In the genomic region with DNA sequence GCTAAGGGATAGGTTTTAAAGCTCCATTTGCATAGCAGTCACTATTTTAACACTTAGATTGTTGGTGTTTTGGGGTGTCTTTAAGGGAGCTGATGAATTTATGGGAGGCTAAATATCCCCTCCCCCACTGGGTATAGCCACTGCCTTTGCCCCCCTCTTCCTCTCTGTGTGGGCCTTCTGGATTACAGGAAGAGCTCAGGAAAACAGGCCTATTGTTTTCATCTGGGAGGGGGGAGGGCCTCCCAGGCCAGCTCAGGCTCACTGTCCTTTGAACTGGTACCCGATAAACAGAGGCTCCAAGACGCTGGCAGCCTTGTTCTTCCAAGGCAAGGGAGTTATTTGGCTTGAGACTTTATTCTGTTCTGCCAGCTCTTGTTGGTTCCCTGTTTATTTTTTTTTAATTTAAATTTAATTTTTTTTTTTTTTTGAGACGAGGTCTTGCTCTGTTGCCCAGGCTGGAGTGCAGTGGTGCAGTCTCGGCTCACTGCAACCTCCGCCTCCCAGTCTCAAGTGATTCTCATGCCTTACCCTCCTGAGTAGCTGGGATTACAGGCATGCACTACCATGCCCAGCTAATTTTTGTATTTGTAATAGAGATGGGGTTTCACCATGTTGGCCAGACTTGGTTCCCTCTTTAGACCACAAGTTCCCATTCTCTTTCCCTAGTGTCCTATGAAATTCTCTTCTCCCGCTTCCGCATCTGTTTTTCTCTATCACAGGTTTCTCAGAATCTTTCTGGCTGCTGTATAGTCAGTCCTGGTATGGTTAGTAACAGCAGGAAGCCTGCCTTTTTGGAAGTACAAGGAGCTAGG, we compare ENCODE assay signal across 9 cellular contexts. TPM values are rescaled to one million over a fixed set of nuclear protein-coding genes. Genes with fewer than 3 reads are reported as not detected.
DNase-seq lines count a peak whose midpoint lies in the region; ATAC-seq and TF ChIP-seq lines count a peak whose summit lies in the region.
"Had no signal": no experiment of that assay in that cellular context is flagged by ENCODE, and none has a peak within 500 bp of the region (broad histone marks: within the 10 kb centered on the region; RNA-seq: fewer than 3 reads in every experiment).

No MANE protein-coding gene starts in this region.

- no peak for TF ChIP-seq POLR2A in prostate gland (IDR thresholded peaks at IDR 0.05)

- H3K36me3 Mint-ChIP-seq in MCF 10A (ENCODE audit: insufficient read depth, unreplicated experiment) = peaks cover 63% of the 10 kb centered on the region
- H3K36me3 Mint-ChIP-seq in activated CD4-positive, alpha-beta memory T cell treated with anti-CD3 and anti-CD28 coated beads for 36 hours = peaks cover 5% of the 10 kb centered on the region

- H3K4me3 ChIP-seq in iPS-15b (ENCODE audit: low read depth, low read length) = peak overlapping the region; percentile 5
- no peak overlapping the region for H3K4me3 ChIP-seq in prostate gland

- 39% methylated on average over 7 of the region's 7 CpGs for WGBS in prostate gland

- no peaks in the 10 kb centered on the region for H3K9me3 Mint-ChIP-seq in MCF 10A (ENCODE audit: unreplicated experiment)
- H3K9me3 Mint-ChIP-seq in activated CD4-positive, alpha-beta memory T cell treated with anti-CD3 and anti-CD28 coated beads for 36 hours = no peaks in the 10 kb centered on the region

- peaks cover 48% of the 10 kb centered on the region for H3K4me1 ChIP-seq in ES-I3 (ENCODE audit: insufficient read depth, low read length)
- peaks cover 42% of the 10 kb centered on the region for H3K4me1 ChIP-seq in iPS-15b (ENCODE audit: control insufficient read depth, insufficient read depth, low read length)
- H3K4me1 ChIP-seq in prostate gland (replicated peaks) = peaks cover 4% of the 10 kb centered on the region

- BruUV-seq in MCF 10A (replicated peaks; lab: Mats Ljungman, UMichigan) = no TSS peak

- no peaks in the 10 kb centered on the region for H3K27me3 ChIP-seq in iPS-15b (ENCODE audit: control insufficient read depth, insufficient read depth, low read length)
- no peaks in the 10 kb centered on the region for H3K27me3 ChIP-seq in prostate gland (replicated peaks; ENCODE audit: insufficient read depth)

- H3K36me3 ChIP-seq in ES-I3 (ENCODE audit: insufficient read depth, low read length) = no peaks in the 10 kb centered on the region; the same call in 1 of the 2 replicates
- peaks cover 7% of the 10 kb centered on the region for H3K36me3 ChIP-seq in iPS-15b (ENCODE audit: control insufficient read depth, insufficient read depth, low read length)
- no peaks in the 10 kb centered on the region for H3K36me3 ChIP-seq in prostate gland

- peak; percentile 45 for DNase-seq in MCF 10A (ENCODE audit: unreplicated experiment)
- peak; percentile 47 for DNase-seq in prostate gland (ENCODE audit: low spot score)
- no peak for DNase-seq in NCI-H2227 treated with DMSO at 0.1 percent for 48 hours (lab: John Stamatoyannopoulos, UW)
- DNase-seq in activated CD4-positive, alpha-beta memory T cell treated with anti-CD3 and anti-CD28 coated beads for 36 hours = no peak
- no peak for DNase-seq in stimulated activated naive CD4-positive, alpha-beta T cell treated with Interleukin-2 at 50 U/mL for 16 hours (lab: John Stamatoyannopoulos, UW)
- DNase-seq: T1000 had no signal

- TF ChIP-seq CTCF in MCF 10A (IDR thresholded peaks at IDR 0.05; ENCODE audit: unreplicated experiment) (no peak), prostate gland (IDR thresholded peaks at IDR 0.05) (no peak)

- H3K27ac ChIP-seq in prostate gland = peak overlapping the region; percentile 57 to 59

- intact Hi-C loops in MCF 10A (cut with micrococcal nuclease) (no loop called here), prostate gland (cut with DNase I) (no loop called here)
- intact Hi-C loops in activated CD4-positive, alpha-beta memory T cell treated with anti-CD3 and anti-CD28 coated beads for 36 hours (cut with micrococcal nuclease) = no loop called here

- no peak for ATAC-seq in esophagus mucosa

- H3K9me3 ChIP-seq in ES-I3 (ENCODE audit: control insufficient read depth, insufficient read depth, low read length) = no peaks in the 10 kb centered on the region
- no peaks in the 10 kb centered on the region for H3K9me3 ChIP-seq in iPS-15b (ENCODE audit: control insufficient read depth, insufficient read depth, low read length)
- H3K9me3 ChIP-seq in prostate gland = no peaks in the 10 kb centered on the region

- no peaks in the 10 kb centered on the region for H3K27me3 Mint-ChIP-seq in MCF 10A (ENCODE audit: insufficient read depth, unreplicated experiment)
- no peaks in the 10 kb centered on the region for H3K27me3 Mint-ChIP-seq in activated CD4-positive, alpha-beta memory T cell treated with anti-CD3 and anti-CD28 coated beads for 36 hours

- H3K4me3 Mint-ChIP-seq in MCF 10A (ENCODE audit: unreplicated experiment) = peak overlapping the region; percentile 83
- no peak overlapping the region for H3K4me3 Mint-ChIP-seq in activated CD4-positive, alpha-beta memory T cell treated with anti-CD3 and anti-CD28 coated beads for 36 hours

- H3K9ac ChIP-seq in ES-I3 (ENCODE audit: low read depth, low read length) (peak overlapping the region; percentile 23; the same call in 1 of the 2 replicates), iPS-15b (ENCODE audit: low read depth, low read length) (peak overlapping the region; percentile 39)

- H3K27ac Mint-ChIP-seq in MCF 10A (ENCODE audit: low read depth, unreplicated experiment) = peak overlapping the region; percentile 89
- no peak overlapping the region for H3K27ac Mint-ChIP-seq in activated CD4-positive, alpha-beta memory T cell treated with anti-CD3 and anti-CD28 coated beads for 36 hours

- CTCF ChIA-PET in MCF 10A (lab: Yijun Ruan, JAX) = interaction anchor here (0.6 to 2.2 kb wide), 10 partner anchors 8 to 206 kb away, joined by 3 to 5 read pairs (median 4); no protein-coding TSS in a partner anchor
- CTCF ChIA-PET in activated CD4-positive, alpha-beta memory T cell treated with anti-CD3 and anti-CD28 coated beads for 36 hours (lab: Charles Lee) = interaction anchor here (1.3 kb wide), 1 partner anchor 23 kb away, joined by 6 read pairs; no protein-coding TSS in a partner anchor

- peaks cover 58% of the 10 kb centered on the region for H3K4me1 Mint-ChIP-seq in MCF 10A (ENCODE audit: insufficient read depth, unreplicated experiment)
- H3K4me1 Mint-ChIP-seq in activated CD4-positive, alpha-beta memory T cell treated with anti-CD3 and anti-CD28 coated beads for 36 hours (ENCODE audit: low read depth) = peaks cover 9% of the 10 kb centered on the region

- POLR2A ChIA-PET in MCF 10A (lab: Yijun Ruan, JAX) = interaction anchor here (0.9 to 5.6 kb wide), 16 partner anchors 8 to 715 kb away, joined by 3 to 94 read pairs (median 6); partner anchors contain the start of genes CYB5D2, GLTPD2, MINK1 and PLD2
- POLR2A ChIA-PET in activated CD4-positive, alpha-beta memory T cell treated with anti-CD3 and anti-CD28 coated beads for 36 hours (lab: Charles Lee) = interaction anchor here (0.6 to 0.7 kb wide), 2 partner anchors 62 to 172 kb away, joined by 3 read pairs; partner anchors contain the start of gene PSMB6

RNA-seq across cellular contexts. Expression of gene MINK1, which starts 25.1 kb away (rescaled TPM):
- total RNA-seq in MCF 10A (2022) = 106 and 124 TPM in 2 replicates
- 100 to 1,000 TPM in 1 of 2 donors, 10 to 100 TPM in 1; 53.0 to 136 TPM for total RNA-seq in prostate gland
- 10 to 100 TPM; 67.5 to 79.3 TPM for total RNA-seq in activated CD4-positive, alpha-beta memory T cell treated with anti-CD3 and anti-CD28 coated beads for 36 hours
- 124 TPM for total RNA-seq in esophagus mucosa

RNA-seq across cellular contexts. Expression of gene C17orf107, which starts 41.1 kb away (rescaled TPM):
- total RNA-seq in MCF 10A (2022) (3.6 and 4.3 TPM in 2 replicates), prostate gland (10 to 100 TPM in 1 of 2 donors, 1 to 10 TPM in 1; 2.4 to 15.4 TPM), esophagus mucosa (1.3 TPM)
- 1 to 10 TPM; 2.3 to 2.5 TPM for total RNA-seq in activated CD4-positive, alpha-beta memory T cell treated with anti-CD3 and anti-CD28 coated beads for 36 hours

RNA-seq across cellular contexts. Expression of gene CHRNE, which starts 44.6 kb away (rescaled TPM):
- total RNA-seq in MCF 10A (2022) (not detected in 2 replicates), prostate gland (1 to 10 TPM in 1 of 2 donors, under 1 TPM in 1; 0.64 to 1.0 TPM), esophagus mucosa (0.32 TPM)
- total RNA-seq in activated CD4-positive, alpha-beta memory T cell treated with anti-CD3 and anti-CD28 coated beads for 36 hours = under 1 TPM; 0.45 to 0.56 TPM

RNA-seq across cellular contexts. Expression of gene PLD2, which starts 51.3 kb away (rescaled TPM):
- total RNA-seq in MCF 10A (2022) (27.6 and 31.7 TPM in 2 replicates), prostate gland (10 to 100 TPM; 25.7 to 29.5 TPM), esophagus mucosa (117 TPM)
- total RNA-seq in activated CD4-positive, alpha-beta memory T cell treated with anti-CD3 and anti-CD28 coated beads for 36 hours = 10 to 100 TPM; 15.8 to 19.3 TPM

Comparison
In these comparisons a context has a peak if more than half of its experiments do, and no peak if none do; other contexts are left out.
1. DNase-seq: peak in MCF 10A (single experiment) and prostate gland (single experiment); none in NCI-H2227 treated with DMSO at 0.1 percent for 48 hours (single experiment), activated CD4-positive, alpha-beta memory T cell treated with anti-CD3 and anti-CD28 coated beads for 36 hours (single experiment) and stimulated activated naive CD4-positive, alpha-beta T cell treated with Interleukin-2 at 50 U/mL for 16 hours (single experiment).